ENCODE assay signal across 14 cellular contexts in the genomic region with DNA sequence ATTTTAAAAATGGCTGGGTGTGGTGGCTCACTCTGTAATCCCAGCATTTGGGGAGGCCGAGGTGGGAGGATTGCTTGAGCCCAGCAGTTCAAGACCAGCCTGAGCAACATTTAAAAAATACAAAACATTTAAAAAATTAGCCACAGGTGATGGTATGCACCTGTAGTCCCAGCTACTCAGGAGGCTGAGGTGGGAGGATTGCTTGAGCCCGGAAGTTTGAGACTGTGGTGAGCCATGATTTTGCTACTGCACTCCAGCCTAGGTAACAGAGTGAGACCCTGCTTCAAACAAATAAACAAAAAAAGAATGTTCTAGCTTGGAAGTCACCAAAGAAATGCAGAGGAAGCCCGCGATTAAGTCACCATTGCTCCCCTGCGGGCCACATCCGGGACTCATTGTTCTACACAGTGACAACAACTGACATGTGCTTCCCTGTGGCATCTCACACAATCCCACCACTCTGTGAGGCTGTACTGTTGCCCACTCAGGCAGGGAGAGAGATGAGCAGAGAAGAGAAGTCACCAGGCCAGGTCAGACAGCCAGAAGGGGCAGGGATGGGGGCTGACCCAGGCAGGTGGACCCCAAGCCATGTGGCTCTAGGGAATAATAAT. TPM values are rescaled to one million over a fixed set of nuclear protein-coding genes. Genes with fewer than 3 reads are reported as not detected.
DNase-seq lines count a peak whose midpoint lies in the region; ATAC-seq and TF ChIP-seq lines count a peak whose summit lies in the region.
"Had no signal": no experiment of that assay in that cellular context is flagged by ENCODE, and none has a peak within 500 bp of the region (broad histone marks: within the 10 kb centered on the region; RNA-seq: fewer than 3 reads in every experiment).

No MANE protein-coding gene starts in this region.

- POLR2A ChIA-PET in activated CD8-positive, alpha-beta T cell treated with anti-CD3 and anti-CD28 coated beads for 36 hours (lab: Charles Lee): interaction anchor here (0.7 kb wide), 1 partner anchor 13 kb away, joined by 3 read pairs; no protein-coding TSS in a partner anchor

- peaks cover 0 to 87% (median 28%) of the 10 kb centered on the region in 9 donors for H3K36me3 ChIP-seq in heart right ventricle
- H3K36me3 ChIP-seq in spleen: peaks cover 0 to 75% (median 46%) of the 10 kb centered on the region in 6 donors

- peak overlapping the region; percentile 18 for H3K27ac Mint-ChIP-seq in activated CD8-positive, alpha-beta T cell treated with anti-CD3 and anti-CD28 coated beads for 36 hours
- H3K27ac Mint-ChIP-seq in activated naive CD8-positive, alpha-beta T cell treated with anti-CD3 and anti-CD28 coated beads, Interleukin-2, amount 50 U/mL, for 24 hours: no peak overlapping the region
- H3K27ac Mint-ChIP-seq: activated naive CD4-positive, alpha-beta T cell treated with anti-CD3 and anti-CD28 coated beads for 36 hours; CD4-positive, CD25-positive, alpha-beta regulatory T cell had no signal

- no peaks in the 10 kb centered on the region for H3K9me3 Mint-ChIP-seq in activated CD8-positive, alpha-beta T cell treated with anti-CD3 and anti-CD28 coated beads for 36 hours
- H3K9me3 Mint-ChIP-seq in activated naive CD8-positive, alpha-beta T cell treated with anti-CD3 and anti-CD28 coated beads, Interleukin-2, amount 50 U/mL, for 24 hours: no peaks in the 10 kb centered on the region
- H3K9me3 Mint-ChIP-seq: activated naive CD4-positive, alpha-beta T cell treated with anti-CD3 and anti-CD28 coated beads for 36 hours; CD4-positive, CD25-positive, alpha-beta regulatory T cell had no signal

- TF ChIP-seq CTCF in activated CD8-positive, alpha-beta T cell treated with anti-CD3 and anti-CD28 coated beads for 36 hours (IDR thresholded peaks at IDR 0.05): no peak
- TF ChIP-seq CTCF in heart right ventricle (IDR thresholded peaks at IDR 0.05): no peak
- no peak for TF ChIP-seq CTCF in spleen (IDR thresholded peaks at IDR 0.05 in 8 of 11, conservative IDR thresholded peaks at IDR 0.05 in 3 of 11)

- H3K9me3 ChIP-seq in heart right ventricle: no peaks in the 10 kb centered on the region
- H3K9me3 ChIP-seq in spleen: no peaks in the 10 kb centered on the region

- H3K4me3 Mint-ChIP-seq in activated CD8-positive, alpha-beta T cell treated with anti-CD3 and anti-CD28 coated beads for 36 hours: no peak overlapping the region
- no peak overlapping the region for H3K4me3 Mint-ChIP-seq in activated naive CD8-positive, alpha-beta T cell treated with anti-CD3 and anti-CD28 coated beads, Interleukin-2, amount 50 U/mL, for 24 hours
- H3K4me3 Mint-ChIP-seq: activated naive CD4-positive, alpha-beta T cell treated with anti-CD3 and anti-CD28 coated beads for 36 hours; CD4-positive, CD25-positive, alpha-beta regulatory T cell had no signal

- peaks cover 0 to 8% (median 0%) of the 10 kb centered on the region in 9 donors for H3K4me1 ChIP-seq in heart right ventricle
- H3K4me1 ChIP-seq in spleen: no peaks in the 10 kb centered on the region

- TF ChIP-seq POLR2A in spleen (IDR thresholded peaks at IDR 0.05): no peak

- 73 to 86% methylated on average over 6 of the region's 6 CpGs for WGBS in heart right ventricle, 2 donors
- WGBS in spleen, 5 donors: 82 to 94% (median 87%) methylated on average over 6 of the region's 6 CpGs

- no peak for ATAC-seq in activated CD8-positive, alpha-beta T cell treated with anti-CD3 and anti-CD28 coated beads for 36 hours
- ATAC-seq in heart right ventricle: peak in 7 of 8 donors; percentile 29 to 82 (median 54)
- no peak for ATAC-seq in activated naive CD8-positive, alpha-beta T cell treated with anti-CD3 and anti-CD28 coated beads, Interleukin-2, amount 50 U/mL, for 24 hours

- no peaks in the 10 kb centered on the region for H3K4me1 Mint-ChIP-seq in activated CD8-positive, alpha-beta T cell treated with anti-CD3 and anti-CD28 coated beads for 36 hours (ENCODE audit: low read depth)
- H3K4me1 Mint-ChIP-seq in activated naive CD8-positive, alpha-beta T cell treated with anti-CD3 and anti-CD28 coated beads, Interleukin-2, amount 50 U/mL, for 24 hours: no peaks in the 10 kb centered on the region

- no peaks in the 10 kb centered on the region for H3K27me3 Mint-ChIP-seq in activated CD8-positive, alpha-beta T cell treated with anti-CD3 and anti-CD28 coated beads for 36 hours
- H3K27me3 Mint-ChIP-seq in activated naive CD8-positive, alpha-beta T cell treated with anti-CD3 and anti-CD28 coated beads, Interleukin-2, amount 50 U/mL, for 24 hours: no peaks in the 10 kb centered on the region
- H3K27me3 Mint-ChIP-seq: CD4-positive, CD25-positive, alpha-beta regulatory T cell had no signal

- peaks cover 15% of the 10 kb centered on the region for H3K36me3 Mint-ChIP-seq in activated CD8-positive, alpha-beta T cell treated with anti-CD3 and anti-CD28 coated beads for 36 hours (ENCODE audit: low read depth)
- peaks cover 11% of the 10 kb centered on the region for H3K36me3 Mint-ChIP-seq in activated naive CD8-positive, alpha-beta T cell treated with anti-CD3 and anti-CD28 coated beads, Interleukin-2, amount 50 U/mL, for 24 hours (ENCODE audit: low read depth)

- H3K4me3 ChIP-seq in heart right ventricle: no peak overlapping the region
- H3K4me3 ChIP-seq in spleen: no peak overlapping the region
- H3K4me3 ChIP-seq: hepatocyte, smooth muscle cell had no signal

- intact Hi-C loops in activated CD8-positive, alpha-beta T cell treated with anti-CD3 and anti-CD28 coated beads for 36 hours (cut with micrococcal nuclease): no loop called here
- intact Hi-C loops in heart right ventricle (cut with DNase I): no loop called here
- intact Hi-C loops in spleen (cut with DNase I; ENCODE audit: low total_unique reads): no loop called here

- H3K27ac ChIP-seq in heart right ventricle (peak overlapping the region; percentile 6 to 67 (median 56)), spleen (peak overlapping the region in 1 of 8 donors; percentile 4)
- H3K27ac ChIP-seq: hepatocyte had no signal

- DNase-seq in activated CD8-positive, alpha-beta T cell treated with anti-CD3 and anti-CD28 coated beads for 36 hours: no peak
- DNase-seq in heart right ventricle: no peak
- peak; percentile 50 for DNase-seq in spleen
- no peak for DNase-seq in activated naive CD8-positive, alpha-beta T cell treated with anti-CD3 and anti-CD28 coated beads, Interleukin-2, amount 50 U/mL, for 24 hours
- DNase-seq in NAMALWA (ENCODE audit: low spot score): no peak
- no peak for DNase-seq in stimulated activated CD4-positive, alpha-beta T cell treated with anti-CD3 and anti-CD28 coated beads, Interleukin-4, amount 100 ng/mL, for 24 hours
- DNase-seq: activated naive CD4-positive, alpha-beta T cell treated with anti-CD3 and anti-CD28 coated beads for 36 hours; CD4-positive, CD25-positive, alpha-beta regulatory T cell; NCI-H2029 treated with DMSO at 0.1 percent for 48 hours; nucleus accumbens; SIG-M5 had no signal

- CTCF ChIA-PET in activated CD8-positive, alpha-beta T cell treated with anti-CD3 and anti-CD28 coated beads for 36 hours (lab: Charles Lee): no interaction called here

- no peaks in the 10 kb centered on the region for H3K27me3 ChIP-seq in heart right ventricle
- no peaks in the 10 kb centered on the region for H3K27me3 ChIP-seq in spleen (replicated peaks in 1 of 7)
- H3K27me3 ChIP-seq: hepatocyte had no signal

RNA-seq across cellular contexts. Expression of gene SPATC1L, which starts 18.4 kb away (rescaled TPM):
- 10 to 100 TPM; 23.2 to 24.2 TPM for total RNA-seq in activated CD8-positive, alpha-beta T cell treated with anti-CD3 and anti-CD28 coated beads for 36 hours
- 1 to 10 TPM; 4.7 to 9.8 (median 8.2) TPM for total RNA-seq in heart right ventricle
- polyA plus RNA-seq in heart right ventricle: 10 to 100 TPM; 12.7 to 14.6 TPM
- 10 to 100 TPM in 2 of 7 donors, 1 to 10 TPM in 5; 4.4 to 10.5 (median 7.7) TPM for total RNA-seq in spleen
- 10 to 100 TPM; 10.8 to 13.4 (median 13.1) TPM for polyA plus RNA-seq in spleen

RNA-seq across cellular contexts. Expression of gene LSS, which starts 25.9 kb away (rescaled TPM):
- 10 to 100 TPM; 20.3 to 20.4 TPM for total RNA-seq in activated CD8-positive, alpha-beta T cell treated with anti-CD3 and anti-CD28 coated beads for 36 hours
- total RNA-seq in heart right ventricle (10 to 100 TPM; 30.5 to 74.7 (median 40.7) TPM), spleen (10 to 100 TPM; 18.2 to 31.2 (median 28.8) TPM)
- polyA plus RNA-seq in heart right ventricle (10 to 100 TPM; 22.5 to 44.0 TPM), spleen (10 to 100 TPM in 1 of 3 donors, 1 to 10 TPM in 2; 6.3 to 17.5 (median 9.8) TPM)

RNA-seq across cellular contexts. Expression of gene FTCD, which starts 47.3 kb away (rescaled TPM):
- under 1 TPM; 0.52 to 0.85 TPM for total RNA-seq in activated CD8-positive, alpha-beta T cell treated with anti-CD3 and anti-CD28 coated beads for 36 hours
- 1 to 10 TPM in 6 of 10 donors, under 1 TPM in 4; 0.38 to 4.4 (median 1.1) TPM for total RNA-seq in heart right ventricle
- polyA plus RNA-seq in heart right ventricle: 1 to 10 TPM in 1 of 2 donors, under 1 TPM in 1; 0.14 to 4.0 TPM
- 1 to 10 TPM in 1 of 7 donors, under 1 TPM in 1, not detected in 5; 0.81 to 1.7 TPM for total RNA-seq in spleen
- 1 to 10 TPM in 1 of 3 donors, under 1 TPM in 2; 0.35 to 2.8 (median 0.38) TPM for polyA plus RNA-seq in spleen
- total RNA-seq: activated naive CD4-positive, alpha-beta T cell treated with anti-CD3 and anti-CD28 coated beads for 36 hours; bronchial epithelial cell; CD4-positive, CD25-positive, alpha-beta regulatory T cell had no signal

Comparison
In these comparisons a context has a peak if more than half of its experiments do, and no peak if none do; other contexts are left out.
1. ATAC-seq: peak in heart right ventricle (7 of 8); none in activated CD8-positive, alpha-beta T cell treated with anti-CD3 and anti-CD28 coated beads for 36 hours (single experiment) and activated naive CD8-positive, alpha-beta T cell treated with anti-CD3 and anti-CD28 coated beads, Interleukin-2, amount 50 U/mL, for 24 hours (single experiment).